Comparison of ENCODE assay signal across 18 cellular contexts in the genomic region with DNA sequence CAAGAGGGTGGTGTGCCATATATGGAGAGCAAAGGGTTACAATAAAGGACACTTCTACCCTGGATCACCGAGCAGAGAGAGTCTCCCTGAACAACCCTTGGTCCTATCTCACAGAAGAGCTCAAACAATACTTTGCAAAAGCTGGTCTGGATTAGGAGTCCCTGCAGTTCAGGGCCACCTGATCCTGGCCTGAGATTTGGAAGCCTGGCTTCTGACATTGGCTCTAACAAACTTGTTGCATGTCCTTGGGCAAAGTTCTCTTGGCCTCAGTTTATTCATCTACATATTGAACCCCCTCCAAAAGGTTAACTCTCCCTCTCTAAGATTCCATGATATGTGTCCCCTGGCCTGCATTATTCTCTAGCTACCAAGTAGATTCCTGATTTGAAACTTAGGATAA. TPM values are rescaled to one million over a fixed set of nuclear protein-coding genes. Genes with fewer than 3 reads are reported as not detected.
DNase-seq lines count a peak whose midpoint lies in the region; ATAC-seq and TF ChIP-seq lines count a peak whose summit lies in the region.
"Had no signal": no experiment of that assay in that cellular context is flagged by ENCODE, and none has a peak within 500 bp of the region (broad histone marks: within the 10 kb centered on the region; RNA-seq: fewer than 3 reads in every experiment).

No MANE protein-coding gene starts in this region.

- intact Hi-C loops in right lobe of liver (cut with DNase I): loop anchor here in 1 of 2 donors (10.0 kb wide), 1 partner anchor 75 kb away; no protein-coding TSS in a partner anchor

- TF ChIP-seq POLR2A in right lobe of liver (IDR thresholded peaks at IDR 0.05): no peak

- peak; percentile 5 for DNase-seq in activated CD8-positive, alpha-beta memory T cell treated with anti-CD3 and anti-CD28 coated beads, Interleukin-2, amount 10 ng/mL, durations not matched to agents 7 days and 5 days
- DNase-seq in activated CD8-positive, alpha-beta memory T cell treated with anti-CD3 and anti-CD28 coated beads for 24 hours: no peak
- DNase-seq in islet precursor cell: peak; percentile 21
- DNase-seq in right lobe of liver: peak in 1 of 3 donors; percentile 65
- no peak for DNase-seq in endothelial cell (ENCODE audit: low spot score)
- no peak for DNase-seq in OCI-M2 (lab: John Stamatoyannopoulos, UW; ENCODE audit: unreplicated experiment)
- DNase-seq in activated effector memory CD4-positive, alpha-beta T cell treated with Interleukin-2 at 50 U/mL for 16 hours: no peak
- DNase-seq: AML-193; CD4-positive, alpha-beta T cell; DMS153; DMS79 treated with DMSO at 0.1 percent for 48 hours; GF-D8; H9 had no signal

- TF ChIP-seq CTCF in right lobe of liver (IDR thresholded peaks at IDR 0.05) (no peak), endothelial cell (IDR thresholded peaks at IDR 0.05; ENCODE audit: unreplicated experiment) (no peak)

- no peaks in the 10 kb centered on the region for H3K9me3 Mint-ChIP-seq in activated CD8-positive, alpha-beta memory T cell treated with anti-CD3 and anti-CD28 coated beads, Interleukin-2, amount 10 ng/mL, durations not matched to agents 7 days and 5 days (ENCODE audit: low read depth)
- no peaks in the 10 kb centered on the region for H3K9me3 Mint-ChIP-seq in endothelial cell (ENCODE audit: unreplicated experiment)
- H3K9me3 Mint-ChIP-seq: CD4-positive, alpha-beta T cell; H9 had no signal

- H3K27ac Mint-ChIP-seq in activated CD8-positive, alpha-beta memory T cell treated with anti-CD3 and anti-CD28 coated beads, Interleukin-2, amount 10 ng/mL, durations not matched to agents 7 days and 5 days: no peak overlapping the region
- H3K27ac Mint-ChIP-seq in endothelial cell (ENCODE audit: unreplicated experiment): no peak overlapping the region
- H3K27ac Mint-ChIP-seq: CD4-positive, alpha-beta T cell; H9 had no signal

- no peaks in the 10 kb centered on the region for H3K36me3 Mint-ChIP-seq in activated CD8-positive, alpha-beta memory T cell treated with anti-CD3 and anti-CD28 coated beads, Interleukin-2, amount 10 ng/mL, durations not matched to agents 7 days and 5 days
- no peaks in the 10 kb centered on the region for H3K36me3 Mint-ChIP-seq in endothelial cell (ENCODE audit: low read depth, unreplicated experiment)

- peaks cover 53% of the 10 kb centered on the region for H3K27me3 Mint-ChIP-seq in activated CD8-positive, alpha-beta memory T cell treated with anti-CD3 and anti-CD28 coated beads, Interleukin-2, amount 10 ng/mL, durations not matched to agents 7 days and 5 days
- H3K27me3 Mint-ChIP-seq in endothelial cell (ENCODE audit: unreplicated experiment): peaks cover 10% of the 10 kb centered on the region

- H3K4me1 Mint-ChIP-seq in activated CD8-positive, alpha-beta memory T cell treated with anti-CD3 and anti-CD28 coated beads, Interleukin-2, amount 10 ng/mL, durations not matched to agents 7 days and 5 days: no peaks in the 10 kb centered on the region
- no peaks in the 10 kb centered on the region for H3K4me1 Mint-ChIP-seq in endothelial cell (ENCODE audit: unreplicated experiment)

- H3K9me3 ChIP-seq in right lobe of liver: no peaks in the 10 kb centered on the region
- H3K9me3 ChIP-seq: A549 had no signal

- CTCF ChIA-PET in activated CD8-positive, alpha-beta memory T cell treated with anti-CD3 and anti-CD28 coated beads, Interleukin-2, amount 10 ng/mL, durations not matched to agents 7 days and 5 days (lab: Charles Lee): no interaction called here

- peaks cover 0 to 12% (median 4%) of the 10 kb centered on the region in 4 donors for H3K4me1 ChIP-seq in right lobe of liver

- H3K27ac ChIP-seq in right lobe of liver: peak overlapping the region; percentile 51 to 91 (median 86)
- H3K27ac ChIP-seq: 22Rv1, A549, C4-2B had no signal

- H3K27me3 ChIP-seq in right lobe of liver: no peaks in the 10 kb centered on the region

- H3K4me3 Mint-ChIP-seq in activated CD8-positive, alpha-beta memory T cell treated with anti-CD3 and anti-CD28 coated beads, Interleukin-2, amount 10 ng/mL, durations not matched to agents 7 days and 5 days: no peak overlapping the region
- no peak overlapping the region for H3K4me3 Mint-ChIP-seq in endothelial cell (ENCODE audit: unreplicated experiment)
- H3K4me3 Mint-ChIP-seq: CD4-positive, alpha-beta T cell had no signal

- WGBS in right lobe of liver (ENCODE audit: insufficient coverage, low coverage, low lambda C conversion rate, missing lambda C conversion rate): 8% methylated on average over 1 of the region's 1 CpG

- peak overlapping the region; percentile 56 to 94 (median 78) for H3K4me3 ChIP-seq in right lobe of liver
- H3K4me3 ChIP-seq: A549 had no signal

- ATAC-seq in activated CD8-positive, alpha-beta memory T cell treated with anti-CD3 and anti-CD28 coated beads, Interleukin-2, amount 10 ng/mL, durations not matched to agents 7 days and 5 days: no peak
- peak in 3 of 4 donors; percentile 1 for ATAC-seq in right lobe of liver
- ATAC-seq: A549 had no signal

- H3K36me3 ChIP-seq in right lobe of liver: peaks cover 0 to 63% (median 29%) of the 10 kb centered on the region in 4 donors

RNA-seq across cellular contexts. Expression of gene RBP4, which starts 1.7 kb away (rescaled TPM):
- total RNA-seq in activated CD8-positive, alpha-beta memory T cell treated with anti-CD3 and anti-CD28 coated beads, Interleukin-2, amount 10 ng/mL, durations not matched to agents 7 days and 5 days: not detected
- 1,000 to 10,000 TPM; 4,975 to 8,539 (median 5,621) TPM for total RNA-seq in right lobe of liver
- not detected for total RNA-seq in endothelial cell (ENCODE audit: unreplicated experiment)
- total RNA-seq: CD4-positive, alpha-beta T cell; H9 had no signal

RNA-seq across cellular contexts. Expression of gene PDE6C, which starts 13.0 kb away (rescaled TPM):
- not detected for total RNA-seq in activated CD8-positive, alpha-beta memory T cell treated with anti-CD3 and anti-CD28 coated beads, Interleukin-2, amount 10 ng/mL, durations not matched to agents 7 days and 5 days
- total RNA-seq in right lobe of liver (not detected), endothelial cell (ENCODE audit: unreplicated experiment) (not detected)
- total RNA-seq: CD4-positive, alpha-beta T cell; H1; H9; HT-29 had no signal

RNA-seq across cellular contexts. Expression of gene FFAR4, which starts 32.9 kb away (rescaled TPM):
- not detected for total RNA-seq in activated CD8-positive, alpha-beta memory T cell treated with anti-CD3 and anti-CD28 coated beads, Interleukin-2, amount 10 ng/mL, durations not matched to agents 7 days and 5 days
- total RNA-seq in right lobe of liver (under 1 TPM; 0.07 to 0.27 (median 0.19) TPM), endothelial cell (ENCODE audit: unreplicated experiment) (not detected)
- total RNA-seq: CD4-positive, alpha-beta T cell; H1; H9 had no signal

Comparison
In these comparisons a context has a peak if more than half of its experiments do, and no peak if none do; other contexts are left out.
1. DNase-seq: peak in activated CD8-positive, alpha-beta memory T cell treated with anti-CD3 and anti-CD28 coated beads, Interleukin-2, amount 10 ng/mL, durations not matched to agents 7 days and 5 days (single experiment) and islet precursor cell (single experiment); none in activated CD8-positive, alpha-beta memory T cell treated with anti-CD3 and anti-CD28 coated beads for 24 hours (single experiment), endothelial cell (single experiment), OCI-M2 (single experiment) and activated effector memory CD4-positive, alpha-beta T cell treated with Interleukin-2 at 50 U/mL for 16 hours (single experiment).
2. RNA of gene RBP4, which starts 1.7 kb away (total RNA-seq): 4,975 to 8,539 TPM in right lobe of liver; not detected in endothelial cell (single experiment) and not detected in activated CD8-positive, alpha-beta memory T cell treated with anti-CD3 and anti-CD28 coated beads, Interleukin-2, amount 10 ng/mL, durations not matched to agents 7 days and 5 days; every median in the first group is over 1,000 times any median in the second.